Comparison of ENCODE assay signal across 25 cellular contexts in genomic region chr2:48852938-48853337, GRCh38.
A peak's percentile ranks its signal among the peaks of the same experiment; 100 is the strongest.
DNase-seq lines count a peak whose midpoint lies in the region; ATAC-seq and TF ChIP-seq lines count a peak whose summit lies in the region.
"Had no signal": no experiment of that assay in that cellular context is flagged by ENCODE, and none has a peak within 500 bp of the region (broad histone marks: within the 10 kb centered on the region; RNA-seq: fewer than 3 reads in every experiment).

No MANE protein-coding gene starts in this region.

- no peaks in the 10 kb centered on the region for H3K4me1 ChIP-seq in H9 (ENCODE audit: insufficient read depth, low read length)
- H3K4me1 ChIP-seq: heart left ventricle, neural progenitor cell, prostate gland, testis had no signal

- no peak overlapping the region for H3K23ac ChIP-seq in H9 (ENCODE audit: insufficient read length, low read depth, low read length)

- intact Hi-C loops in natural killer cell (cut with micrococcal nuclease), result no loop called here
- intact Hi-C loops in CD14-positive monocyte (cut with micrococcal nuclease), result no loop called here

- no peaks in the 10 kb centered on the region for H3K27me3 ChIP-seq in H9 (ENCODE audit: insufficient read depth, low read length)
- H3K27me3 ChIP-seq: left lung, neural progenitor cell, testis had no signal

- no peak for ATAC-seq in natural killer cell
- ATAC-seq in stimulated activated naive B cell treated with anti-CD40 and anti-IgM and Interleukin-4, amounts not matched to agents 10 μg/mL and 1 μg/mL and 100 μg/mL, for 72 hours (replicated peaks), result no peak
- ATAC-seq: effector memory CD8-positive, alpha-beta T cell; esophagus mucosa; heart left ventricle; left lung; stimulated activated effector memory CD8-positive, alpha-beta T cell treated with anti-CD3 and anti-CD28 coated beads, Interleukin-12 subunit alpha, Interleukin-12 subunit beta, amount 100 ng/mL, for 72 hours had no signal

- H3K9me3 Mint-ChIP-seq in H9 (no peaks in the 10 kb centered on the region), natural killer cell (peaks cover 6% of the 10 kb centered on the region in 2 donors), CD14-positive monocyte (peaks cover 0 to 6% (median 2%) of the 10 kb centered on the region in 7 donors)
- peaks cover 0 to 3% of the 10 kb centered on the region in 2 donors for H3K9me3 Mint-ChIP-seq in stimulated activated naive B cell treated with anti-CD40 and anti-IgM and Interleukin-4, amounts not matched to agents 10 μg/mL and 1 μg/mL and 100 μg/mL, for 72 hours
- H3K9me3 Mint-ChIP-seq: activated naive CD4-positive, alpha-beta T cell treated with anti-CD3 and anti-CD28 coated beads, Interleukin-2, amount 10 ng/mL, durations not matched to agents 7 days and 5 days; neural progenitor cell had no signal

- H3K23me2 ChIP-seq in H9 (ENCODE audit: insufficient read length, low read depth, low read length, poor library complexity, severe bottlenecking), result no peaks in the 10 kb centered on the region

- H3K18ac ChIP-seq in H9 (ENCODE audit: insufficient read length, low read depth, low read length), result no peak overlapping the region

- no peaks in the 10 kb centered on the region for H3K79me2 ChIP-seq in H9 (ENCODE audit: insufficient read depth, low read length)

- H3K9ac ChIP-seq in H9 (ENCODE audit: extremely low read depth, insufficient read length, low read length), result no peak overlapping the region
- H3K9ac ChIP-seq: neural progenitor cell had no signal

- no peak overlapping the region for H2AFZ ChIP-seq in H9 (ENCODE audit: low read length)
- H2AFZ ChIP-seq: neural progenitor cell had no signal

- H3K27me3 Mint-ChIP-seq in H9 (ENCODE audit: low read depth) (no peaks in the 10 kb centered on the region), natural killer cell (ENCODE audit: low read depth in 2 of 2) (peaks cover 0 to 3% of the 10 kb centered on the region in 2 donors), CD14-positive monocyte (ENCODE audit: low read depth in 3 of 3) (peaks cover 3 to 7% (median 4%) of the 10 kb centered on the region in 3 donors)
- peaks cover 14 to 18% of the 10 kb centered on the region in 2 donors for H3K27me3 Mint-ChIP-seq in stimulated activated naive B cell treated with anti-CD40 and anti-IgM and Interleukin-4, amounts not matched to agents 10 μg/mL and 1 μg/mL and 100 μg/mL, for 72 hours
- H3K27me3 Mint-ChIP-seq: activated naive CD4-positive, alpha-beta T cell treated with anti-CD3 and anti-CD28 coated beads, Interleukin-2, amount 10 ng/mL, durations not matched to agents 7 days and 5 days had no signal

- H3K4me3 Mint-ChIP-seq in H9 (no peak overlapping the region), natural killer cell (no peak overlapping the region), CD14-positive monocyte (no peak overlapping the region)
- no peak overlapping the region for H3K4me3 Mint-ChIP-seq in stimulated activated naive B cell treated with anti-CD40 and anti-IgM and Interleukin-4, amounts not matched to agents 10 μg/mL and 1 μg/mL and 100 μg/mL, for 72 hours
- H3K4me3 Mint-ChIP-seq: activated naive CD4-positive, alpha-beta T cell treated with anti-CD3 and anti-CD28 coated beads, Interleukin-2, amount 10 ng/mL, durations not matched to agents 7 days and 5 days; effector memory CD8-positive, alpha-beta T cell; neural progenitor cell; stimulated activated effector memory CD8-positive, alpha-beta T cell treated with anti-CD3 and anti-CD28 coated beads, Interleukin-12 subunit alpha, Interleukin-12 subunit beta, amount 100 ng/mL, for 72 hours had no signal

- no peak overlapping the region for H2AK5ac ChIP-seq in H9 (ENCODE audit: insufficient read length, low read length)

- H4K20me1 ChIP-seq in H9 (ENCODE audit: control insufficient read depth, insufficient read depth, insufficient read length), result no peaks in the 10 kb centered on the region

- H3K27ac ChIP-seq in H9 (ENCODE audit: insufficient read length, low read depth, low read length), result no peak overlapping the region
- H3K27ac ChIP-seq: heart left ventricle, neural progenitor cell, prostate gland, SK-N-MC, testis had no signal

- DNase-seq in AG04449 (ENCODE audit: low read depth, low spot score) (peak; percentile 62), HT1080 (ENCODE audit: low read depth) (peak; percentile 37), dedifferentiated amniotic fluid mesenchymal stem cell (ENCODE audit: extremely low spot score) (peak; percentile 49), kidney tubule cell (ENCODE audit: low spot score) (peak; percentile 2), H9 (no peak), natural killer cell (no peak), CD14-positive monocyte (ENCODE audit: low spot score) (no peak)
- DNase-seq in stimulated activated naive B cell treated with anti-CD40 and anti-IgM and Interleukin-4, amounts not matched to agents 10 μg/mL and 1 μg/mL and 100 μg/mL, for 72 hours, result no peak
- DNase-seq: 8988T; activated CD4-positive, alpha-beta T cell treated with anti-CD3 and anti-CD28 coated beads for 4 hours; activated naive CD4-positive, alpha-beta T cell treated with anti-CD3 and anti-CD28 coated beads, Interleukin-2, amount 10 ng/mL, durations not matched to agents 7 days and 5 days; anterior cingulate cortex; effector memory CD8-positive, alpha-beta T cell; GOT3; heart left ventricle; left lung; NCI-H2171 treated with DMSO at 0.1 percent for 48 hours; NCI-H69; T-helper 2 cell; testis had no signal

- no peak overlapping the region for H3K14ac ChIP-seq in H9 (ENCODE audit: insufficient read depth, low read length)

- H3K4me1 Mint-ChIP-seq in H9 (no peaks in the 10 kb centered on the region), natural killer cell (no peaks in the 10 kb centered on the region), CD14-positive monocyte (no peaks in the 10 kb centered on the region)
- H3K4me1 Mint-ChIP-seq in stimulated activated naive B cell treated with anti-CD40 and anti-IgM and Interleukin-4, amounts not matched to agents 10 μg/mL and 1 μg/mL and 100 μg/mL, for 72 hours, result no peaks in the 10 kb centered on the region
- H3K4me1 Mint-ChIP-seq: activated naive CD4-positive, alpha-beta T cell treated with anti-CD3 and anti-CD28 coated beads, Interleukin-2, amount 10 ng/mL, durations not matched to agents 7 days and 5 days; neural progenitor cell; stimulated activated effector memory CD8-positive, alpha-beta T cell treated with anti-CD3 and anti-CD28 coated beads, Interleukin-12 subunit alpha, Interleukin-12 subunit beta, amount 100 ng/mL, for 72 hours had no signal

- no peak overlapping the region for H2BK5ac ChIP-seq in H9 (ENCODE audit: insufficient read length, low read length)

- H3K4ac ChIP-seq in H9 (ENCODE audit: low read depth, low read length), result no peak overlapping the region

- no peaks in the 10 kb centered on the region for H3K9me3 ChIP-seq in H9 (ENCODE audit: control insufficient read depth, low read depth, low read length)
- H3K9me3 ChIP-seq: heart left ventricle, left lung, prostate gland, testis had no signal

- no peak overlapping the region for H3T11ph ChIP-seq in H9 (ENCODE audit: low read length)

- H3K4me2 ChIP-seq in H9 (ENCODE audit: insufficient read depth, insufficient read length, low read length), result no peak overlapping the region
- H3K4me2 ChIP-seq: neural progenitor cell had no signal

- H3K36me3 Mint-ChIP-seq in H9 (ENCODE audit: insufficient read depth in 1 of 3, low read depth in 3 of 3) (no peaks in the 10 kb centered on the region; a peak in 1 of 7 replicates), natural killer cell (no peaks in the 10 kb centered on the region), CD14-positive monocyte (no peaks in the 10 kb centered on the region)
- no peaks in the 10 kb centered on the region for H3K36me3 Mint-ChIP-seq in stimulated activated naive B cell treated with anti-CD40 and anti-IgM and Interleukin-4, amounts not matched to agents 10 μg/mL and 1 μg/mL and 100 μg/mL, for 72 hours
- H3K36me3 Mint-ChIP-seq: activated naive CD4-positive, alpha-beta T cell treated with anti-CD3 and anti-CD28 coated beads, Interleukin-2, amount 10 ng/mL, durations not matched to agents 7 days and 5 days; neural progenitor cell; stimulated activated effector memory CD8-positive, alpha-beta T cell treated with anti-CD3 and anti-CD28 coated beads, Interleukin-12 subunit alpha, Interleukin-12 subunit beta, amount 100 ng/mL, for 72 hours had no signal

- H2BK15ac ChIP-seq in H9 (ENCODE audit: low read depth, low read length), result no peak overlapping the region

- H3K4me3 ChIP-seq in AG04449 (ENCODE audit: low read depth, low read length), result no peak overlapping the region
- H3K4me3 ChIP-seq: heart left ventricle, left lung, neural progenitor cell, prostate gland, SK-N-MC, testis had no signal

- no peak overlapping the region for H2BK20ac ChIP-seq in H9 (ENCODE audit: low read depth, low read length, poor library complexity, severe bottlenecking)

- no peak overlapping the region for H4K8ac ChIP-seq in H9 (replicated peaks; ENCODE audit: insufficient read length, low read depth, low read length)

- TF ChIP-seq CTCF in AG04449 (IDR thresholded peaks at IDR 0.05; ENCODE audit: insufficient read depth, low read length, missing control alignments), result no peak
- TF ChIP-seq CTCF in H9 (conservative IDR thresholded peaks at IDR 0.05), result no peak
- TF ChIP-seq CTCF in natural killer cell (IDR thresholded peaks at IDR 0.05), result no peak
- no peak for TF ChIP-seq CTCF in CD14-positive monocyte (IDR thresholded peaks at IDR 0.05)

- no peak overlapping the region for H4K5ac ChIP-seq in H9 (ENCODE audit: insufficient read length, low read depth, low read length)

- H3K27ac Mint-ChIP-seq in H9 (no peak overlapping the region), natural killer cell (no peak overlapping the region), CD14-positive monocyte (no peak overlapping the region)
- H3K27ac Mint-ChIP-seq in stimulated activated naive B cell treated with anti-CD40 and anti-IgM and Interleukin-4, amounts not matched to agents 10 μg/mL and 1 μg/mL and 100 μg/mL, for 72 hours, result no peak overlapping the region
- H3K27ac Mint-ChIP-seq: activated naive CD4-positive, alpha-beta T cell treated with anti-CD3 and anti-CD28 coated beads, Interleukin-2, amount 10 ng/mL, durations not matched to agents 7 days and 5 days; effector memory CD8-positive, alpha-beta T cell; neural progenitor cell; stimulated activated effector memory CD8-positive, alpha-beta T cell treated with anti-CD3 and anti-CD28 coated beads, Interleukin-12 subunit alpha, Interleukin-12 subunit beta, amount 100 ng/mL, for 72 hours had no signal

- H2BK12ac ChIP-seq in H9 (ENCODE audit: insufficient read length, low read depth, low read length), result no peak overlapping the region

- no CpG with 5 or more reads among the region's 1 CpG for WGBS in H9 (ENCODE audit: extremely low coverage, insufficient read length, low lambda C conversion rate)

- CTCF ChIA-PET in AG04449 (lab: Yijun Ruan, JAX), result no interaction called here

- H3K56ac ChIP-seq in H9 (ENCODE audit: insufficient read length, low read depth, low read length), result no peak overlapping the region

- H4K91ac ChIP-seq in H9 (ENCODE audit: insufficient read length, low read depth, low read length), result no peak overlapping the region

- no peak overlapping the region for H2BK120ac ChIP-seq in H9 (ENCODE audit: low read depth, low read length, poor library complexity, severe bottlenecking)

- POLR2A ChIA-PET in AG04449 (lab: Yijun Ruan, JAX), result no interaction called here

- H3K79me1 ChIP-seq in H9 (ENCODE audit: insufficient read depth, low read depth, low read length, poor library complexity, severe bottlenecking), result no peaks in the 10 kb centered on the region

Comparison
In these comparisons a context has a peak if more than half of its experiments do, and no peak if none do; other contexts are left out.
1. DNase-seq: peak in AG04449 (single experiment), HT1080 (single experiment), dedifferentiated amniotic fluid mesenchymal stem cell (single experiment) and kidney tubule cell (single experiment); none in H9 (single experiment), natural killer cell (single experiment), stimulated activated naive B cell treated with anti-CD40 and anti-IgM and Interleukin-4, amounts not matched to agents 10 μg/mL and 1 μg/mL and 100 μg/mL, for 72 hours (single experiment) and CD14-positive monocyte (single experiment).